ENCODE assay signal across 7 cellular contexts in the genomic region with DNA sequence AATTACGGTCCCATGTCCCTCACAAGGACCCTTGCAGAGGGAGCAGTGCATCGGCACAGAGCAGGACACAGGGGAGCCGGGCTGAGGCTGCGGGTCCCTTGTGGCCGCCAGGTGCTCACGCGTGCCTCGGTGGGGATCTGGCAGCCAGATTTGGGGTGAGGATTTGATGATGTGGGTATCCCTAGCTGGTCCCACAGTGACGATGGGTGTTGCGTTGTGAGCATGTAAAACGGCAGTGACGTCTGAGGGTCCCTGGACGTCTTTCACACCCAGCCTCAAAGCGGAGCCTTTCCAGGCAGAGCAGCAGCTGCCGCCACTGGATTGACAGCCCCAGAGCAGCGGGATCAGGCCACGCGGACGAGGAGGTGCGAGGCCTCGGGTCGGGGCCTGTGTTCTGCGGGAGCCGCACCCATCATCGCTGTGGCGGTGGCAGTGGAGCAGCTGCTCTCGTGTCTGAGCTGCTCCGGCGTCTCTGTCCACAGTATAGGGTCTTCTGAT. TPM values are rescaled to one million over a fixed set of nuclear protein-coding genes. Genes with fewer than 3 reads are reported as not detected.
A peak's percentile ranks its signal among the peaks of the same experiment; 100 is the strongest.
DNase-seq lines count a peak whose midpoint lies in the region; ATAC-seq and TF ChIP-seq lines count a peak whose summit lies in the region.

No MANE protein-coding gene starts in this region.

- peaks cover 24% of the 10 kb centered on the region for H3K4me1 Mint-ChIP-seq in activated naive CD8-positive, alpha-beta T cell treated with anti-CD3 and anti-CD28 coated beads, Interleukin-2, amount 10 ng/mL, durations not matched to agents 7 days and 5 days

- TF ChIP-seq CTCF in kidney epithelial cell (IDR thresholded peaks at IDR 0.05; ENCODE audit: insufficient read depth, low read length, poor library complexity, severe bottlenecking), result no peak

- H3K9ac ChIP-seq in HUES64 (ENCODE audit: low read depth, low read length), result peak overlapping the region; percentile 28; the same call in 1 of the 2 replicates

- peak overlapping the region; percentile 88 for H3K27ac Mint-ChIP-seq in activated naive CD8-positive, alpha-beta T cell treated with anti-CD3 and anti-CD28 coated beads, Interleukin-2, amount 10 ng/mL, durations not matched to agents 7 days and 5 days

- POLR2A ChIA-PET in activated naive CD8-positive, alpha-beta T cell treated with anti-CD3 and anti-CD28 coated beads, Interleukin-2, amount 10 ng/mL, durations not matched to agents 7 days and 5 days (lab: Charles Lee), result interaction anchor here (0.7 kb wide), 1 partner anchor 12 kb away, joined by 5 read pairs; no protein-coding TSS in a partner anchor

- H3K9me3 Mint-ChIP-seq in activated naive CD8-positive, alpha-beta T cell treated with anti-CD3 and anti-CD28 coated beads, Interleukin-2, amount 10 ng/mL, durations not matched to agents 7 days and 5 days, result no peaks in the 10 kb centered on the region

- H3K27me3 ChIP-seq in HUES64 (ENCODE audit: insufficient read depth, low read length), result no peaks in the 10 kb centered on the region
- H3K27me3 ChIP-seq in kidney epithelial cell (ENCODE audit: control insufficient read depth, insufficient read depth, low read length), result no peaks in the 10 kb centered on the region

- WGBS in HUES64, result 81% methylated on average over 29 of the region's 29 CpGs

- peaks cover 5% of the 10 kb centered on the region; the same call in 1 of the 2 replicates for H3K4me1 ChIP-seq in HUES64 (ENCODE audit: insufficient read depth, low read length)

- H3K4me3 ChIP-seq in HUES64 (ENCODE audit: low read length) (peak overlapping the region; percentile 45), kidney epithelial cell (ENCODE audit: low read depth, low read length) (peak overlapping the region; percentile 50)

- ATAC-seq in activated naive CD8-positive, alpha-beta T cell treated with anti-CD3 and anti-CD28 coated beads, Interleukin-2, amount 10 ng/mL, durations not matched to agents 7 days and 5 days (ENCODE audit: low read depth), result no peak
- no peak for ATAC-seq in HG03108 (IDR thresholded peaks at IDR 0.05; ENCODE audit: unreplicated experiment)

- no peaks in the 10 kb centered on the region for H3K27me3 Mint-ChIP-seq in activated naive CD8-positive, alpha-beta T cell treated with anti-CD3 and anti-CD28 coated beads, Interleukin-2, amount 10 ng/mL, durations not matched to agents 7 days and 5 days

- no peak for DNase-seq in activated naive CD8-positive, alpha-beta T cell treated with anti-CD3 and anti-CD28 coated beads, Interleukin-2, amount 10 ng/mL, durations not matched to agents 7 days and 5 days
- DNase-seq in kidney epithelial cell (ENCODE audit: low read depth), result no peak
- no peak for DNase-seq in NOMO-1 treated with dmso at 0.1 percent for 144 hours (lab: John Stamatoyannopoulos, UW; ENCODE audit: unreplicated experiment)
- DNase-seq in NCI-H2029 treated with DMSO at 0.1 percent for 48 hours (lab: John Stamatoyannopoulos, UW), result no peak

- H3K36me3 Mint-ChIP-seq in activated naive CD8-positive, alpha-beta T cell treated with anti-CD3 and anti-CD28 coated beads, Interleukin-2, amount 10 ng/mL, durations not matched to agents 7 days and 5 days, result peaks cover 5% of the 10 kb centered on the region

- H3K36me3 ChIP-seq in HUES64 (ENCODE audit: insufficient read depth, low read length), result peaks cover 56% of the 10 kb centered on the region
- H3K36me3 ChIP-seq in kidney epithelial cell (ENCODE audit: control insufficient read depth, insufficient read depth, low read length), result peaks cover 1% of the 10 kb centered on the region

- H3K27ac ChIP-seq in HUES64 (ENCODE audit: low read depth, low read length), result peak overlapping the region; percentile 79
- peak overlapping the region; percentile 99 for H3K27ac ChIP-seq in temporal lobe (ENCODE audit: low read depth, low read length)

- H3K9me3 ChIP-seq in HUES64 (ENCODE audit: insufficient read depth, low read depth, low read length), result no peaks in the 10 kb centered on the region

- H3K4me3 Mint-ChIP-seq in activated naive CD8-positive, alpha-beta T cell treated with anti-CD3 and anti-CD28 coated beads, Interleukin-2, amount 10 ng/mL, durations not matched to agents 7 days and 5 days, result peak overlapping the region; percentile 47

RNA-seq across cellular contexts. Expression of a gene that starts 54.6 kb away (rescaled TPM):
- 73.4 TPM for polyA plus RNA-seq in HUES64 (2013, experiment 1 of 2)
- polyA plus RNA-seq in HUES64 (2013, experiment 2 of 2), result 80.1 TPM
- total RNA-seq in activated naive CD8-positive, alpha-beta T cell treated with anti-CD3 and anti-CD28 coated beads, Interleukin-2, amount 10 ng/mL, durations not matched to agents 7 days and 5 days, result 10 to 100 TPM; 56.9 to 61.5 TPM
- total RNA-seq in kidney epithelial cell, result 98.2 and 102 TPM in 2 replicates
- 43.0 TPM for total RNA-seq in temporal lobe
